17 cellular contexts compared by ENCODE assay signal in the genomic region with DNA sequence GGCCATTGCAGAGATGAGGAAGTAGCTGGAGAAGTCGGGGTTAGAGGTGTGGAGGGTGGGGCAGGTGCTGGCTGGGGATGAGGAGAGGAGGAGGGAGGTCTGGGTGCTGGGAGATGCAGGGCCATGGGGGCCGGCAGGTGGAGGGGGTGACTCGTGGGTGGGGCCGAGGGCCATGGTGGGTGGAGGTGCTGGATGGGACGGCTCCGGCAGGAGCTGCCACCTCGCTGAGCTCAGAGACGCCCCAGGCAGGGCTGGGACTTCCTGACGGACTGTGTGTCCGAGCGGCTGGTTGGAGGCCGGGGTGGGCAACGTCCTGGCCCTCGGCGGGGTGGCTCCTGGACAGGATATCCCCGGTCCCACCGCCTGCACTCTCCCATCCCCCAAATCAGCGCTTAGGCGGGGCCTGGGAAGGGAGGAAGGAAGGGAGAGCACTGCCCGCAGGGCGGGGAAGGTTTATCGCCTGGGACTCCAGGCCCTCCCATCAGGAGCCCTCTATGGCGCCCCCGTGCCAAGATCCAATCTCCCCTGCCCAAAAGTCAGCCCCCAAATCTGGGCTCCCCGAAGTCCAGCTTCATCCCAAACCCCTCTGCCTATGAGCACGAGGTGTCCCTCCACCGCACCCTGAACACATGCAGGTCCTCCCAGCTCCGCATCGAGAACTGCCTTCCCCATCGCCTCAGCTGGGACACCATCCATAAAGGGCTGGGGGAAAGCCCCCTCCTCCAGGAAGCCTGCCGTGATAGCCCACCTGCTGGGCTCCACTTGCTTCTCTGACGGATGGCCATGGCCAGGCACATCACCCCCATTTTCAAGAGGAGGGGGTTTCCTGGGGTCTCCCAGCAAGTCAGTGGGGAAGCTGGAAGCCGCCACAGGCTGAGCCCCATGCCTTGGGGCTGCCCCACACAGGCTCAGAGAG. TPM values are rescaled to one million over a fixed set of nuclear protein-coding genes. Genes with fewer than 3 reads are reported as not detected.
A peak's percentile ranks its signal among the peaks of the same experiment; 100 is the strongest.
DNase-seq lines count a peak whose midpoint lies in the region; ATAC-seq and TF ChIP-seq lines count a peak whose summit lies in the region.
"Had no signal": no experiment of that assay in that cellular context is flagged by ENCODE, and none has a peak within 500 bp of the region (broad histone marks: within the 10 kb centered on the region; RNA-seq: fewer than 3 reads in every experiment).

No MANE protein-coding gene starts in this region.

- no peaks in the 10 kb centered on the region for H3K79me1 ChIP-seq in mesendoderm (ENCODE audit: low read length)

- H2BK15ac ChIP-seq in mesendoderm (replicated peaks; ENCODE audit: low read depth) = no peak overlapping the region

- H3K4me3 ChIP-seq in Peyer's patch (no peak overlapping the region), mesendoderm (ENCODE audit: low read length) (no peak overlapping the region), upper lobe of right lung (no peak overlapping the region), ovary (no peak overlapping the region)
- H3K4me3 ChIP-seq: sigmoid colon had no signal

- TF ChIP-seq EP300 in ovary (IDR thresholded peaks at IDR 0.05) = no peak

- H3K4me1 ChIP-seq in Peyer's patch = peaks cover 0 to 47% (median 3%) of the 10 kb centered on the region in 4 donors
- H3K4me1 ChIP-seq in mesendoderm (ENCODE audit: control insufficient read depth, low read depth, low read length) = peaks cover 3% of the 10 kb centered on the region
- H3K4me1 ChIP-seq in upper lobe of right lung = peaks cover 18% of the 10 kb centered on the region
- no peaks in the 10 kb centered on the region for H3K4me1 ChIP-seq in ovary (ENCODE audit: insufficient read depth)
- H3K4me1 ChIP-seq: BE2C had no signal

- H2AK5ac ChIP-seq in mesendoderm (ENCODE audit: low read length) = no peak overlapping the region

- H3K36me3 ChIP-seq in Peyer's patch (no peaks in the 10 kb centered on the region), mesendoderm (ENCODE audit: control insufficient read depth, insufficient read depth, low read length) (no peaks in the 10 kb centered on the region), upper lobe of right lung (no peaks in the 10 kb centered on the region), ovary (no peaks in the 10 kb centered on the region)
- H3K36me3 ChIP-seq: BE2C, sigmoid colon had no signal

- no CpG with 5 or more reads among the region's 33 CpGs for WGBS in mesendoderm (ENCODE audit: extremely low coverage, insufficient coverage, low lambda C conversion rate)
- WGBS in ovary, 3 donors = 64% methylated on average over 32 to 33 of the region's 33 CpGs

- TF ChIP-seq CTCF in Peyer's patch (IDR thresholded peaks at IDR 0.05) (no peak), upper lobe of right lung (IDR thresholded peaks at IDR 0.05) (no peak), ovary (IDR thresholded peaks at IDR 0.05) (no peak)

- ATAC-seq in upper lobe of right lung (peak; percentile 48), HG02588 (IDR thresholded peaks at IDR 0.05; ENCODE audit: unreplicated experiment) (no peak)
- ATAC-seq: activated CD8-positive, alpha-beta T cell treated with anti-CD3 and anti-CD28 coated beads for 36 hours had no signal

- no peak overlapping the region for H2BK5ac ChIP-seq in mesendoderm (ENCODE audit: low read length)

- H4K5ac ChIP-seq in mesendoderm (ENCODE audit: low read length) = no peak overlapping the region

- H2BK120ac ChIP-seq in mesendoderm (ENCODE audit: low read depth, low read length) = no peak overlapping the region

- no peak overlapping the region for H4K8ac ChIP-seq in mesendoderm (ENCODE audit: low read depth, low read length)

- TF ChIP-seq POLR2A in Peyer's patch (IDR thresholded peaks at IDR 0.05) (no peak), ovary (IDR thresholded peaks at IDR 0.05) (no peak)

- H3K27me3 ChIP-seq in Peyer's patch = no peaks in the 10 kb centered on the region
- H3K27me3 ChIP-seq in mesendoderm (ENCODE audit: insufficient read depth, low read length, poor library complexity) = no peaks in the 10 kb centered on the region
- H3K27me3 ChIP-seq in upper lobe of right lung = no peaks in the 10 kb centered on the region
- no peaks in the 10 kb centered on the region for H3K27me3 ChIP-seq in ovary

- H3K9ac ChIP-seq in mesendoderm (ENCODE audit: low read length) = no peak overlapping the region

- no peak for DNase-seq in Peyer's patch
- DNase-seq in cardiac septum (ENCODE audit: low spot score) = peak; percentile 80
- DNase-seq in mesendoderm = no peak
- no peak for DNase-seq in upper lobe of right lung
- DNase-seq in ovary = no peak
- DNase-seq in activated gamma-delta T cell (lab: John Stamatoyannopoulos, UW) = no peak
- DNase-seq: activated CD8-positive, alpha-beta T cell treated with anti-CD3 and anti-CD28 coated beads for 36 hours; foreskin melanocyte; NCI-H2107; NCI-H69; occipital lobe; sigmoid colon; stimulated activated CD4-positive, alpha-beta T cell treated with anti-CD3 and anti-CD28 coated beads, Interleukin-2, amount 100 ng/mL, for 48 hours; substantia nigra had no signal

- peak overlapping the region; percentile 49 for H3K56ac ChIP-seq in mesendoderm (ENCODE audit: low read length)

- H3K4ac ChIP-seq in mesendoderm (ENCODE audit: low read depth, low read length) = no peak overlapping the region

- peak overlapping the region; percentile 80 for H3K23ac ChIP-seq in mesendoderm (ENCODE audit: low read length)

- no peaks in the 10 kb centered on the region for H3K79me2 ChIP-seq in mesendoderm (ENCODE audit: control insufficient read depth, insufficient read depth, low read length)

- H3K9me3 ChIP-seq in Peyer's patch = no peaks in the 10 kb centered on the region
- H3K9me3 ChIP-seq in upper lobe of right lung = no peaks in the 10 kb centered on the region
- H3K9me3 ChIP-seq in ovary = no peaks in the 10 kb centered on the region
- H3K9me3 ChIP-seq: BE2C, sigmoid colon had no signal

- peak overlapping the region in 3 of 4 donors; percentile 66 to 85 (median 81) for H3K27ac ChIP-seq in Peyer's patch
- H3K27ac ChIP-seq in mesendoderm (ENCODE audit: low read depth, low read length) = no peak overlapping the region
- peak overlapping the region; percentile 60 for H3K27ac ChIP-seq in upper lobe of right lung
- no peak overlapping the region for H3K27ac ChIP-seq in ovary
- H3K27ac ChIP-seq: VCaP had no signal

- H3K4me2 ChIP-seq in mesendoderm (ENCODE audit: low read length) = no peak overlapping the region

- intact Hi-C loops in cardiac septum (cut with DNase I) = no loop called here
- intact Hi-C loops in upper lobe of right lung (cut with DNase I) = no loop called here
- intact Hi-C loops in ovary (cut with DNase I) = no loop called here

- H3K18ac ChIP-seq in mesendoderm (ENCODE audit: low read length) = no peak overlapping the region

RNA-seq across cellular contexts. Expression of gene NOTCH1, which starts 58.3 kb away (rescaled TPM):
- total RNA-seq in Peyer's patch (10 to 100 TPM; 38.2 to 95.7 (median 53.8) TPM), cardiac septum (29.7 TPM), upper lobe of right lung (114 TPM), ovary (10 to 100 TPM in 6 of 7 donors, 1 to 10 TPM in 1; 7.3 to 30.9 (median 17.4) TPM)
- polyA plus RNA-seq in mesendoderm (2013, experiment 1 of 2) = 14.3 TPM
- polyA plus RNA-seq in mesendoderm (2013, experiment 2 of 2) = 14.2 TPM
- polyA plus RNA-seq in ovary = 1 to 10 TPM; 2.5 to 7.8 TPM

RNA-seq across cellular contexts. Expression of gene EGFL7, which starts 58.6 kb away (rescaled TPM):
- 10 to 100 TPM; 21.5 to 77.6 (median 46.0) TPM for total RNA-seq in Peyer's patch
- 85.3 TPM for total RNA-seq in cardiac septum
- 14.0 TPM for polyA plus RNA-seq in mesendoderm (2013, experiment 1 of 2)
- 13.6 TPM for polyA plus RNA-seq in mesendoderm (2013, experiment 2 of 2)
- 302 TPM for total RNA-seq in upper lobe of right lung
- 100 to 1,000 TPM in 1 of 7 donors, 10 to 100 TPM in 6; 27.1 to 113 (median 43.4) TPM for total RNA-seq in ovary
- polyA plus RNA-seq in ovary = 100 to 1,000 TPM in 1 of 2 donors, under 1 TPM in 1; 0.18 to 105 TPM

Comparison
In these comparisons a context has a peak if more than half of its experiments do, and no peak if none do; other contexts are left out.
1. H3K27ac ChIP-seq: peak in Peyer's patch (3 of 4) and upper lobe of right lung (single experiment); none in mesendoderm (single experiment) and ovary (0 of 2).